In genomic region chr2:172105715-172106124, GRCh38 we compare ENCODE assay signal across 11 cellular contexts.
DNase-seq lines count a peak whose midpoint lies in the region; ATAC-seq, FAIRE-seq and TF ChIP-seq lines count a peak whose summit lies in the region.
"Had no signal": no experiment of that assay in that cellular context is flagged by ENCODE, and none has a peak within 500 bp of the region (broad histone marks: within the 10 kb centered on the region; RNA-seq: fewer than 3 reads in every experiment).

No MANE protein-coding gene starts in this region.

- no peak for ATAC-seq in HG03342 (IDR thresholded peaks at IDR 0.05; ENCODE audit: unreplicated experiment)
- ATAC-seq: left cardiac atrium had no signal

- peak overlapping the region; percentile 89 for H2AFZ ChIP-seq in ACC112 (ENCODE audit: low read length, unreplicated experiment)

- TF ChIP-seq CTCF in GM13977 (IDR thresholded peaks at IDR 0.05; ENCODE audit: extremely low read depth, insufficient read depth, missing control alignments), result no peak
- no peak for TF ChIP-seq CTCF in D721Med (IDR thresholded peaks at IDR 0.05; ENCODE audit: insufficient read depth, missing control alignments)

- peak overlapping the region; percentile 91 for H3K4me3 ChIP-seq in ACC112 (ENCODE audit: low read depth, low read length)
- peak overlapping the region; percentile 78 for H3K4me3 ChIP-seq in adipocyte (ENCODE audit: low read length)
- peak overlapping the region; percentile 69 for H3K4me3 ChIP-seq in iPS-20b (ENCODE audit: low read length)

- H3K9ac ChIP-seq in adipocyte (ENCODE audit: low read length), result peak overlapping the region; percentile 34
- H3K9ac ChIP-seq in iPS-20b (ENCODE audit: low read depth, low read length), result no peak overlapping the region

- peak; percentile 16 for DNase-seq in GM13977 (ENCODE audit: low spot score)
- DNase-seq in adipocyte (ENCODE audit: low read depth), result no peak
- DNase-seq in D721Med (ENCODE audit: insufficient read length, low spot score), result no peak
- no peak for DNase-seq in urothelium cell line (ENCODE audit: low spot score)
- no peak for DNase-seq in NAMALWA (ENCODE audit: low spot score)
- DNase-seq: left cardiac atrium; stimulated activated CD4-positive, alpha-beta T cell treated with anti-CD3 and anti-CD28 coated beads, Interleukin-12 subunit alpha, Interleukin-12 subunit beta, amount 100 ng/mL, for 4 hours had no signal

- FAIRE-seq in D721Med (lab: Jason Lieb, UNC) (no peak), urothelium cell line (lab: Jason Lieb, UNC) (no peak)

- H3K27ac ChIP-seq in ACC112 (ENCODE audit: low read depth, low read length) (no peak overlapping the region), iPS-20b (ENCODE audit: low read length) (no peak overlapping the region)
- H3K27ac ChIP-seq: SJCRH30 had no signal

- H3K36me3 ChIP-seq in ACC112 (ENCODE audit: insufficient read depth, low read length) (no peaks in the 10 kb centered on the region), adipocyte (ENCODE audit: control insufficient read depth, insufficient read depth, low read length, severe bottlenecking) (no peaks in the 10 kb centered on the region), iPS-20b (ENCODE audit: insufficient read depth, low read depth, low read length) (no peaks in the 10 kb centered on the region)
- H3K36me3 ChIP-seq: SJCRH30 had no signal

- no peaks in the 10 kb centered on the region for H3K27me3 ChIP-seq in ACC112 (ENCODE audit: insufficient read depth, low read length)
- H3K27me3 ChIP-seq in adipocyte (replicated peaks; ENCODE audit: control insufficient read depth, insufficient read depth, low read length), result peaks cover 40% of the 10 kb centered on the region
- peaks cover 95% of the 10 kb centered on the region for H3K27me3 ChIP-seq in iPS-20b (ENCODE audit: insufficient read depth, low read length)
- H3K27me3 ChIP-seq: SJCRH30 had no signal

- H3K9me3 ChIP-seq in adipocyte (ENCODE audit: control insufficient read depth, low read length) (no peaks in the 10 kb centered on the region), iPS-20b (ENCODE audit: insufficient read depth, low read depth, low read length) (no peaks in the 10 kb centered on the region)
- H3K9me3 ChIP-seq: SJCRH30 had no signal

- H3K79me2 ChIP-seq in ACC112 (ENCODE audit: control insufficient read depth, insufficient read depth, low read length, unreplicated experiment), result peaks cover 9% of the 10 kb centered on the region

- H3K4me1 ChIP-seq in ACC112 (ENCODE audit: control insufficient read depth, insufficient read depth, low read length, unreplicated experiment), result no peaks in the 10 kb centered on the region
- H3K4me1 ChIP-seq in adipocyte (ENCODE audit: control insufficient read depth, insufficient read depth, low read length), result peaks cover 34% of the 10 kb centered on the region
- H3K4me1 ChIP-seq in iPS-20b (ENCODE audit: insufficient read depth, low read length), result peaks cover 5% of the 10 kb centered on the region; the same call in 1 of the 2 replicates
- H3K4me1 ChIP-seq: SJCRH30 had no signal

- in situ Hi-C loops in GM13977 (cut with MboI; ENCODE audit: low pct_unique_long_range_greater_than_20kb, low sequenced_read_pairs, unreplicated experiment), result loop anchor here (10.0 to 25.0 kb wide), 2 partner anchors 401 to 518 kb away; no protein-coding TSS in a partner anchor
